1 cellular context compared by ENCODE assay signal in genomic region chr2:20224716-20225293, GRCh38.
TF ChIP-seq lines count a peak whose summit lies in the region.

Gene SDC1, minus strand, starts transcription at chr2:20225130. Its CDS starts 263 bp downstream, at chr2:20224867.

TF ChIP-seq in HepG2, 621 proteins besides CTCF, POLR2A, EP300 and RAD21 (continued from another document and continues in another):
- no peak for TF ChIP-seq ZNF609 (CRISPR knock-in tag; IDR thresholded peaks at IDR 0.05; ENCODE audit: borderline replicate concordance)
- TF ChIP-seq POLR2G (IDR thresholded peaks at IDR 0.05; ENCODE audit: low read depth, low read length) = no peak; the same call in 1 of the 2 replicates
- no peak for TF ChIP-seq PHF20 (CRISPR knock-in tag; IDR thresholded peaks at IDR 0.05)
- TF ChIP-seq CBX1 (IDR thresholded peaks at IDR 0.05; ENCODE audit: low read depth) = no peak
- TF ChIP-seq JUN (CRISPR knock-in tag; IDR thresholded peaks at IDR 0.05) = no peak
- no peak for TF ChIP-seq TEAD3 (CRISPR knock-in tag; optimal IDR thresholded peaks at IDR 0.05; ENCODE audit: borderline replicate concordance)
- no peak; the same call in 1 of the 2 replicates for TF ChIP-seq THYN1 (CRISPR knock-in tag; IDR thresholded peaks at IDR 0.05; ENCODE audit: borderline replicate concordance, low read depth)
- TF ChIP-seq GRHL1 (CRISPR knock-in tag; conservative IDR thresholded peaks at IDR 0.05) = no peak
- no peak for TF ChIP-seq KLF11 (CRISPR knock-in tag; IDR thresholded peaks at IDR 0.05)
- no peak for TF ChIP-seq GTF3A (CRISPR knock-in tag; conservative IDR thresholded peaks at IDR 0.05)
- peak; percentile 63 for TF ChIP-seq ZNF281 (CRISPR knock-in tag; IDR thresholded peaks at IDR 0.05; ENCODE audit: borderline replicate concordance)
- no peak for TF ChIP-seq ZBTB42 (CRISPR knock-in tag; IDR thresholded peaks at IDR 0.05)
- TF ChIP-seq YEATS2 (CRISPR knock-in tag; IDR thresholded peaks at IDR 0.05; ENCODE audit: borderline replicate concordance) = no peak
- TF ChIP-seq ATAD3A (CRISPR knock-in tag; IDR thresholded peaks at IDR 0.05) = no peak
- TF ChIP-seq REST (IDR thresholded peaks at IDR 0.05; ENCODE audit: borderline replicate concordance in 1 of 2, low read depth in 1 of 2, low read length in 2 of 2) = no peak
- no peak for TF ChIP-seq E2F2 (CRISPR knock-in tag; IDR thresholded peaks at IDR 0.05; ENCODE audit: borderline replicate concordance)
- TF ChIP-seq ZHX1 (CRISPR knock-in tag; IDR thresholded peaks at IDR 0.05; ENCODE audit: low read depth) = no peak
- TF ChIP-seq ZNF784 (CRISPR knock-in tag; IDR thresholded peaks at IDR 0.05; ENCODE audit: borderline replicate concordance) = no peak
- TF ChIP-seq ZBTB8A (CRISPR knock-in tag; IDR thresholded peaks at IDR 0.05; ENCODE audit: borderline replicate concordance, low read depth) = no peak
- no peak for TF ChIP-seq HNF4A (CRISPR knock-in tag; IDR thresholded peaks at IDR 0.05)
- no peak; the same call in 1 of the 2 replicates for TF ChIP-seq ZNF740 (CRISPR knock-in tag; IDR thresholded peaks at IDR 0.05)
- no peak for TF ChIP-seq ZNF264 (CRISPR knock-in tag; IDR thresholded peaks at IDR 0.05)
- no peak for TF ChIP-seq KIAA2018 (CRISPR knock-in tag; IDR thresholded peaks at IDR 0.05; ENCODE audit: borderline replicate concordance)
